Comparison of ENCODE assay signal across 1 cellular context in the genomic region with DNA sequence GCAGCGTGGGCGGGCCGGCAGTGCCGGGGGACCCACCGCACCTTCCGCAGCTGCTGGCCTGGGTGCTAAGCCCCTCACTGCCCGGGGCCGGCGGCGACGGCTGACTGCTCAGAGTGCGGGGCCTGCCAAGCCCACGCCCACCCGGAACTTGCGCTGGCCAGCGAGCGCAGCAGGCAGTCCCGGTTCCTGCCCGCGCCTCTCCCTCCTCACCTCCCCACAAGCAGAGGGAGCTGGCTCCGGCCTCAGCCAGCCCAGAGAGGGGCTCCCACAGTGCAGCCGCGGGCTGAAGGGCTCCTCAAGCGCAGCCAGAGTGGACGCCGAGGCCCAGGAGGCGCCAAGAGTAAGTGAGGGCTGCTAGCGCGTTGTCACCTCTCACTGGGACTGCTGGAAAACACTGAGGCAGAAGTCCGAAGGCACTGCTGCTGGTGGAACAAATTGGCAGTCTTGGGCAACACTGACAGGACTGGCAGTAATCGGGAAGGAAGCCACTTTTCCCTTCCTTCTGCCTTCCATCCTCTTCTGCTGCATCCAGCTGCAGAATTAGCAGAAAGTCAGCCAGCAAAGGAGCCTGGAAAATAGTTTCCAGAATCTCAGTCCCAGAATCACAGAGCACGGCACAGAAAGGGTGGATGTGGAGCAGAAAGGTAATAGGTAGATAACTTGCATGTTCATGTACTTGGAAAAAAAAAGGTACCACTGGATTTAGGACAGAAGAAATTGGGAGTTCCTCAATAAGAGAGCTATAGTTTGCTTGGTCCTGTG.
A peak's percentile ranks its signal among the peaks of the same experiment; 100 is the strongest.
TF ChIP-seq lines count a peak whose summit lies in the region.

No MANE protein-coding gene starts in this region.

TF ChIP-seq in HepG2, 621 proteins besides CTCF, POLR2A, EP300 and RAD21 (continued from another document and continues in another):
- TF ChIP-seq ZNF12 (CRISPR knock-in tag; IDR thresholded peaks at IDR 0.05) = no peak
- TF ChIP-seq ZNF598 (CRISPR knock-in tag; IDR thresholded peaks at IDR 0.05; ENCODE audit: borderline replicate concordance) = no peak
- no peak for TF ChIP-seq ZNF101 (CRISPR knock-in tag; IDR thresholded peaks at IDR 0.05; ENCODE audit: borderline replicate concordance, low read depth)
- TF ChIP-seq SPEN (CRISPR knock-in tag; IDR thresholded peaks at IDR 0.05; ENCODE audit: low read depth) = 0 out of 2 replicates have a peak, but pooled peaks have one; percentile 28
- TF ChIP-seq EED (CRISPR knock-in tag; IDR thresholded peaks at IDR 0.05) = peak; percentile 86; the same call in 1 of the 2 replicates
- TF ChIP-seq ATF7 (IDR thresholded peaks at IDR 0.05) = no peak
- TF ChIP-seq ATF7 (CRISPR knock-in tag; IDR thresholded peaks at IDR 0.05) = peak; percentile 41; the same call in 1 of the 2 replicates
- TF ChIP-seq, protein P1, sequence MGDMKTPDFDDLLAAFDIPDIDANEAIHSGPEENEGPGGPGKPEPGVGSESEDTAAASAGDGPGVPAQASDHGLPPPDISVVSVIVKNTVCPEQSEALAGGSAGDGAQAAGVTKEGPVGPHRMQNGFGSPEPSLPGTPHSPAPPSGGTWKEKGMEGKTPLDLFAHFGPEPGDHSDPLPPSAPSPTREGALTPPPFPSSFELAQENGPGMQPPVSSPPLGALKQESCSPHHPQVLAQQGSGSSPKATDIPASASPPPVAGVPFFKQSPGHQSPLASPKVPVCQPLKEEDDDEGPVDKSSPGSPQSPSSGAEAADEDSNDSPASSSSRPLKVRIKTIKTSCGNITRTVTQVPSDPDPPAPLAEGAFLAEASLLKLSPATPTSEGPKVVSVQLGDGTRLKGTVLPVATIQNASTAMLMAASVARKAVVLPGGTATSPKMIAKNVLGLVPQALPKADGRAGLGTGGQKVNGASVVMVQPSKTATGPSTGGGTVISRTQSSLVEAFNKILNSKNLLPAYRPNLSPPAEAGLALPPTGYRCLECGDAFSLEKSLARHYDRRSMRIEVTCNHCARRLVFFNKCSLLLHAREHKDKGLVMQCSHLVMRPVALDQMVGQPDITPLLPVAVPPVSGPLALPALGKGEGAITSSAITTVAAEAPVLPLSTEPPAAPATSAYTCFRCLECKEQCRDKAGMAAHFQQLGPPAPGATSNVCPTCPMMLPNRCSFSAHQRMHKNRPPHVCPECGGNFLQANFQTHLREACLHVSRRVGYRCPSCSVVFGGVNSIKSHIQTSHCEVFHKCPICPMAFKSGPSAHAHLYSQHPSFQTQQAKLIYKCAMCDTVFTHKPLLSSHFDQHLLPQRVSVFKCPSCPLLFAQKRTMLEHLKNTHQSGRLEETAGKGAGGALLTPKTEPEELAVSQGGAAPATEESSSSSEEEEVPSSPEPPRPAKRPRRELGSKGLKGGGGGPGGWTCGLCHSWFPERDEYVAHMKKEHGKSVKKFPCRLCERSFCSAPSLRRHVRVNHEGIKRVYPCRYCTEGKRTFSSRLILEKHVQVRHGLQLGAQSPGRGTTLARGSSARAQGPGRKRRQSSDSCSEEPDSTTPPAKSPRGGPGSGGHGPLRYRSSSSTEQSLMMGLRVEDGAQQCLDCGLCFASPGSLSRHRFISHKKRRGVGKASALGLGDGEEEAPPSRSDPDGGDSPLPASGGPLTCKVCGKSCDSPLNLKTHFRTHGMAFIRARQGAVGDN (CRISPR knock-in tag; IDR thresholded peaks at IDR 0.05) = peak; percentile 77
- no peak for TF ChIP-seq ZNF766 (CRISPR knock-in tag; IDR thresholded peaks at IDR 0.05; ENCODE audit: borderline replicate concordance)
- no peak for TF ChIP-seq HES4 (CRISPR knock-in tag; IDR thresholded peaks at IDR 0.05; ENCODE audit: borderline replicate concordance)
- 0 out of 2 replicates have a peak, but pooled peaks have one; percentile 23 for TF ChIP-seq NR2C2 (CRISPR knock-in tag; IDR thresholded peaks at IDR 0.05; ENCODE audit: borderline replicate concordance)
- TF ChIP-seq MTA1 (CRISPR knock-in tag; IDR thresholded peaks at IDR 0.05; ENCODE audit: borderline replicate concordance) = 0 out of 2 replicates have a peak, but pooled peaks have one; percentile 56
- no peak for TF ChIP-seq KDM2A (CRISPR knock-in tag; IDR thresholded peaks at IDR 0.05; ENCODE audit: borderline replicate concordance, low read depth)
- TF ChIP-seq FOXA3 (CRISPR knock-in tag; IDR thresholded peaks at IDR 0.05) = no peak
- TF ChIP-seq ZFP37 (CRISPR knock-in tag; IDR thresholded peaks at IDR 0.05; ENCODE audit: borderline replicate concordance) = 0 out of 2 replicates have a peak, but pooled peaks have one; percentile 4
- 0 out of 2 replicates have a peak, but pooled peaks have one; percentile 25 for TF ChIP-seq ZNF484 (CRISPR knock-in tag; IDR thresholded peaks at IDR 0.05; ENCODE audit: borderline replicate concordance, low read depth)
- peak; percentile 46; the same call in 1 of the 2 replicates for TF ChIP-seq ZMYM4 (CRISPR knock-in tag; IDR thresholded peaks at IDR 0.05)
- no peak for TF ChIP-seq RXRA (CRISPR knock-in tag; IDR thresholded peaks at IDR 0.05)
- TF ChIP-seq ZBTB34 (CRISPR knock-in tag; IDR thresholded peaks at IDR 0.05) = no peak
- TF ChIP-seq ZNF720 (CRISPR knock-in tag; IDR thresholded peaks at IDR 0.05) = no peak
- TF ChIP-seq ZNF383 (CRISPR knock-in tag; IDR thresholded peaks at IDR 0.05; ENCODE audit: borderline replicate concordance) = peak; percentile 77; the same call in 1 of the 2 replicates
- peak; percentile 63; the same call in 1 of the 2 replicates for TF ChIP-seq MEIS1 (CRISPR knock-in tag; IDR thresholded peaks at IDR 0.05; ENCODE audit: borderline replicate concordance)
- TF ChIP-seq, protein P2, sequence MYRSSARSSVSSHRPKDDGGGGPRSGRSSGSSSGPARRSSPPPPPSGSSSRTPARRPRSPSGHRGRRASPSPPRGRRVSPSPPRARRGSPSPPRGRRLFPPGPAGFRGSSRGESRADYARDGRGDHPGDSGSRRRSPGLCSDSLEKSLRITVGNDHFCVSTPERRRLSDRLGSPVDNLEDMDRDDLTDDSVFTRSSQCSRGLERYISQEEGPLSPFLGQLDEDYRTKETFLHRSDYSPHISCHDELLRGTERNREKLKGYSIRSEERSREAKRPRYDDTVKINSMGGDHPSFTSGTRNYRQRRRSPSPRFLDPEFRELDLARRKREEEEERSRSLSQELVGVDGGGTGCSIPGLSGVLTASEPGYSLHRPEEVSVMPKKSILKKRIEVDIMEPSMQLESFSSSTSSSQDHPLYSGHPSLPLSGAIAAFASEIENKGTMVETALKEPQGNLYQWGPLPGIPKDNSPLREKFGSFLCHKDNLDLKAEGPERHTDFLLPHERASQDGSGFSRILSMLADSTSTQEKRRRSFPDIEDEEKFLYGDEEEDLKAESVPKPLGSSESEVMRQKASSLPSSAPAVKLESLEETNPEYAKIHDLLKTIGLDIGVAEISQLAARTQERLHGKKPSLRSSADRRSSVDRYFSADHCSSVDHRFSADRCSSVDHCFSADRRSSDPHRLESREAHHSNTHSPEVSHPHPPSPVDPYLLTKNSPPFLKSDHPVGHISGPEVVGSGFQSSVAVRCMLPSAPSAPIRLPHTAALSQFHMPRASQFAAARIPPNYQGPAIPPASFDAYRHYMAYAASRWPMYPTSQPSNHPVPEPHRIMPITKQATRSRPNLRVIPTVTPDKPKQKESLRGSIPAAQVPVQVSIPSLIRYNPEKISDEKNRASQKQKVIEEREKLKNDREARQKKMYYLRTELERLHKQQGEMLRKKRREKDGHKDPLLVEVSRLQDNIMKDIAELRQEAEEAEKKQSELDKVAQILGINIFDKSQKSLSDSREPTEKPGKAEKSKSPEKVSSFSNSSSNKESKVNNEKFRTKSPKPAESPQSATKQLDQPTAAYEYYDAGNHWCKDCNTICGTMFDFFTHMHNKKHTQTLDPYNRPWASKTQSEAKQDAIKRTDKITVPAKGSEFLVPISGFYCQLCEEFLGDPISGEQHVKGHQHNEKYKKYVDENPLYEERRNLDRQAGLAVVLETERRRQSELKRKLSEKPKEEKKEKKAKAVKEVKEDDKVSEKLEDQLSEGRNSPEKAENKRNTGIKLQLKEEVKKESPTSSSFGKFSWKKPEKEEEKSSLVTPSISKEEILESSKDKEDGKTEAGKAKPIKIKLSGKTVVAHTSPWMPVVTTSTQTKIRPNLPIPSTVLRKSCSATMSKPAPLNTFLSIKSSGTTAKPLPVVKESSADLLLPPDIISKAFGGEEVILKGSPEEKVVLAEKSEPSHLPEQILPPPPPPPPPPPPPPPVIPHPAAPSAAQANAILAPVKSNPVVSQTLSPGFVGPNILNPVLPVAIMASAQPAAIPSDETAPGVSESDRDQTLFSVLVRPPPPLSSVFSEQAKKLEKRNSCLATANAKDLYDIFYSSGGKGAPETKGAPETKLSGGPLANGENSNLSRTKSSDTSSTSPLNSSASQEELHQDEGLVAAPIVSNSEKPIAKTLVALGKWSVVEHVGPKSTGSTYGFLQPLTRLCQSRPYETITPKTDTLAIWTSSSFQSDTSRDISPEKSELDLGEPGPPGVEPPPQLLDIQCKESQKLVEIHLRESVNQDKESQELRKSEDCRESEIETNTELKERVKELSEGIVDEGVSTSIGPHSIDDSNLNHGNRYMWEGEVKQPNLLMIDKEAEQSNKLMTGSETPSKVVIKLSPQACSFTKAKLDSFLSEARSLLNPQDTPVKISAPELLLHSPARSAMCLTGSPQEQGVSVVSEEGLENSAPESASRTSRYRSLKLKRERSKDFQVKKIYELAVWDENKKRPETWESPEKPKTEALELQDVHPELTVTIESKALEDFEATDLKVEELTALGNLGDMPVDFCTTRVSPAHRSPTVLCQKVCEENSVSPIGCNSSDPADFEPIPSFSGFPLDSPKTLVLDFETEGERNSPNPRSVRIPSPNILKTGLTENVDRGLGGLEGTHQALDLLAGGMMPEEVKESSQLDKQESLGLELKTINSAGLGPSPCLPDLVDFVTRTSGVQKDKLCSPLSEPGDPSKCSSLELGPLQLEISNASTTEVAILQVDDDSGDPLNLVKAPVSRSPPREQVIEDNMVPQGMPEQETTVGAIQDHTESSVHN (CRISPR knock-in tag; IDR thresholded peaks at IDR 0.05) = no peak
- no peak for TF ChIP-seq ZNF883 (CRISPR knock-in tag; IDR thresholded peaks at IDR 0.05; ENCODE audit: not compliant biosample characterization)
- 0 out of 2 replicates have a peak, but pooled peaks have one; percentile 44 for TF ChIP-seq ZNF788 (CRISPR knock-in tag; IDR thresholded peaks at IDR 0.05; ENCODE audit: borderline replicate concordance)
- TF ChIP-seq ZNF276 (CRISPR knock-in tag; IDR thresholded peaks at IDR 0.05; ENCODE audit: low read depth) = 0 out of 2 replicates have a peak, but pooled peaks have one; percentile 72
- no peak for TF ChIP-seq SMARCC2 (IDR thresholded peaks at IDR 0.05)
- no peak for TF ChIP-seq MBNL3 (CRISPR knock-in tag; conservative IDR thresholded peaks at IDR 0.05)
- TF ChIP-seq ZNF431 (CRISPR knock-in tag; IDR thresholded peaks at IDR 0.05; ENCODE audit: borderline replicate concordance, low read depth) = no peak
- TF ChIP-seq ZNF782 (CRISPR knock-in tag; IDR thresholded peaks at IDR 0.05; ENCODE audit: borderline replicate concordance) = peak; percentile 62; the same call in 1 of the 2 replicates
- TF ChIP-seq ZNF282 (IDR thresholded peaks at IDR 0.05; ENCODE audit: partially characterized antibody) = no peak
- TF ChIP-seq NFRKB (IDR thresholded peaks at IDR 0.05) = no peak
- TF ChIP-seq CCDC6 (CRISPR knock-in tag; IDR thresholded peaks at IDR 0.05) = no peak
- peak; percentile 40; the same call in 1 of the 2 replicates for TF ChIP-seq ARID4A (CRISPR knock-in tag; IDR thresholded peaks at IDR 0.05; ENCODE audit: borderline replicate concordance)
- 0 out of 2 replicates have a peak, but pooled peaks have one; percentile 10 for TF ChIP-seq CAMTA2 (CRISPR knock-in tag; IDR thresholded peaks at IDR 0.05; ENCODE audit: borderline replicate concordance)
- TF ChIP-seq MAFG (CRISPR knock-in tag; IDR thresholded peaks at IDR 0.05) = no peak
- TF ChIP-seq ARHGAP35 (CRISPR knock-in tag; IDR thresholded peaks at IDR 0.05; ENCODE audit: borderline replicate concordance) = peak; percentile 45; the same call in 1 of the 2 replicates
- TF ChIP-seq NCOA2 (CRISPR knock-in tag; IDR thresholded peaks at IDR 0.05) = peak; percentile 2; the same call in 1 of the 2 replicates
